In genomic region chr6:53493635-53494025, GRCh38 we compare ENCODE assay signal across 12 cellular contexts. TPM values are rescaled to one million over a fixed set of nuclear protein-coding genes. Genes with fewer than 3 reads are reported as not detected.
DNase-seq lines count a peak whose midpoint lies in the region; ATAC-seq and TF ChIP-seq lines count a peak whose summit lies in the region.
"Had no signal": no experiment of that assay in that cellular context is flagged by ENCODE, and none has a peak within 500 bp of the region (broad histone marks: within the 10 kb centered on the region; RNA-seq: fewer than 3 reads in every experiment).

No MANE protein-coding gene starts in this region.

- H3K27me3 ChIP-seq in MG63 (no peaks in the 10 kb centered on the region), dorsolateral prefrontal cortex (no peaks in the 10 kb centered on the region), neural progenitor cell (peaks cover 5% of the 10 kb centered on the region)

- H4K20me1 ChIP-seq in neural progenitor cell (ENCODE audit: low read depth) = no peaks in the 10 kb centered on the region

- H3K27ac ChIP-seq in dorsolateral prefrontal cortex (peak overlapping the region in 6 of 59 donors; percentile 11 to 62 (median 39)), neural progenitor cell (no peak overlapping the region)

- CTCF ChIA-PET in Calu3 (lab: Charles Lee) = interaction anchor here (0.6 to 3.2 kb wide), 12 partner anchors 20 to 467 kb away, joined by 3 to 30 read pairs (median 5); partner anchors contain the start of gene GCLC
- CTCF ChIA-PET in WTC11 (lab: Charles Lee) = interaction anchor here (0.8 to 3.2 kb wide), 41 partner anchors 8 to 462 kb away, joined by 3 to 39 read pairs (median 4); partner anchors contain the start of genes GCLC, KLHL31 and LRRC1

- H3F3A ChIP-seq in neural progenitor cell (ENCODE audit: low read depth) = peaks cover 7% of the 10 kb centered on the region

- H2AFZ ChIP-seq in neural progenitor cell (replicated peaks) = peak overlapping the region; percentile 90

- H3K36me3 Mint-ChIP-seq in Calu3 (ENCODE audit: insufficient read depth, unreplicated experiment) (no peaks in the 10 kb centered on the region), neural progenitor cell (peaks cover 6% of the 10 kb centered on the region), WTC11 (peaks cover 4% of the 10 kb centered on the region)

- H3K4me1 Mint-ChIP-seq in Calu3 (ENCODE audit: low read depth, unreplicated experiment) = peaks cover 20% of the 10 kb centered on the region
- H3K4me1 Mint-ChIP-seq in neural progenitor cell = peaks cover 3% of the 10 kb centered on the region
- H3K4me1 Mint-ChIP-seq in WTC11 = no peaks in the 10 kb centered on the region
- H3K4me1 Mint-ChIP-seq: memory B cell had no signal

- POLR2A ChIA-PET in WTC11 (lab: Charles Lee) = no interaction called here

- DNase-seq in Calu3 = no peak
- no peak for DNase-seq in MG63
- no peak for DNase-seq in dorsolateral prefrontal cortex
- DNase-seq in neural progenitor cell (ENCODE audit: low spot score) = no peak
- DNase-seq in WTC11 (ENCODE audit: low spot score) = no peak
- no peak for DNase-seq in T-helper 1 cell

- H3K9ac ChIP-seq in neural progenitor cell = no peak overlapping the region

- H3K9me3 Mint-ChIP-seq in Calu3 (ENCODE audit: low read depth, unreplicated experiment) (no peaks in the 10 kb centered on the region), neural progenitor cell (peaks cover 2% of the 10 kb centered on the region), WTC11 (no peaks in the 10 kb centered on the region)
- H3K9me3 Mint-ChIP-seq: activated T-helper 1 cell treated with anti-CD3 and anti-CD28 coated beads, Interleukin-12 subunit alpha, Interleukin-12 subunit beta, Interleukin-2, Interleukin-4 antibody, amounts not matched to agents 30 ng/mL and 10 ng/mL and 1 ng/mL, durations not matched to agents 14 hours and 24 hours and 36 hours; dendritic cell treated with granulocyte-macrophage colony-stimulating factor and Interleukin-4, amounts not matched to agents 40 ng/mL and 50 ng/mL, for 4 days; memory B cell; stimulated activated naive CD8-positive, alpha-beta T cell treated with anti-CD3 and anti-CD28 coated beads, Interleukin-15, Interleukin-2, amounts not matched to agents 100 ng/mL and 50 ng/mL, for 24 hours had no signal

- H3K36me3 ChIP-seq in MG63 = no peaks in the 10 kb centered on the region
- no peaks in the 10 kb centered on the region for H3K36me3 ChIP-seq in neural progenitor cell

- H3K27ac Mint-ChIP-seq in Calu3 (ENCODE audit: unreplicated experiment) = no peak overlapping the region
- H3K27ac Mint-ChIP-seq in neural progenitor cell = no peak overlapping the region
- H3K27ac Mint-ChIP-seq in WTC11 = no peak overlapping the region
- H3K27ac Mint-ChIP-seq: dendritic cell treated with granulocyte-macrophage colony-stimulating factor and Interleukin-4, amounts not matched to agents 40 ng/mL and 50 ng/mL, for 4 days; memory B cell; stimulated activated naive CD8-positive, alpha-beta T cell treated with anti-CD3 and anti-CD28 coated beads, Interleukin-15, Interleukin-2, amounts not matched to agents 100 ng/mL and 50 ng/mL, for 24 hours had no signal

- H3K4me2 ChIP-seq in neural progenitor cell = peak overlapping the region; percentile 38

- no peaks in the 10 kb centered on the region for H3K79me2 ChIP-seq in neural progenitor cell (ENCODE audit: low read depth)

- H3K4me3 ChIP-seq in MG63 = peak overlapping the region; percentile 42
- H3K4me3 ChIP-seq in dorsolateral prefrontal cortex = peak overlapping the region in 44 of 59 donors; percentile 9 to 64 (median 42)
- no peak overlapping the region for H3K4me3 ChIP-seq in neural progenitor cell

- no peaks in the 10 kb centered on the region for H3K4me1 ChIP-seq in neural progenitor cell

- H3K4me3 Mint-ChIP-seq in Calu3 (ENCODE audit: low read depth, unreplicated experiment) (peak overlapping the region; percentile 30), neural progenitor cell (no peak overlapping the region), WTC11 (no peak overlapping the region)
- H3K4me3 Mint-ChIP-seq: activated T-helper 1 cell treated with anti-CD3 and anti-CD28 coated beads, Interleukin-12 subunit alpha, Interleukin-12 subunit beta, Interleukin-2, Interleukin-4 antibody, amounts not matched to agents 30 ng/mL and 10 ng/mL and 1 ng/mL, durations not matched to agents 14 hours and 24 hours and 36 hours; dendritic cell treated with granulocyte-macrophage colony-stimulating factor and Interleukin-4, amounts not matched to agents 40 ng/mL and 50 ng/mL, for 4 days; stimulated activated naive CD8-positive, alpha-beta T cell treated with anti-CD3 and anti-CD28 coated beads, Interleukin-15, Interleukin-2, amounts not matched to agents 100 ng/mL and 50 ng/mL, for 24 hours had no signal

- TF ChIP-seq CTCF in Calu3 (IDR thresholded peaks at IDR 0.05; ENCODE audit: unreplicated experiment) (no peak), dorsolateral prefrontal cortex (IDR thresholded peaks at IDR 0.05 in 54 of 56, conservative IDR thresholded peaks at IDR 0.05 in 2 of 56; ENCODE audit: low read depth in 1 of 56, partially characterized antibody in 56 of 56) (no peak), neural progenitor cell (IDR thresholded peaks at IDR 0.05) (no peak), WTC11 (IDR thresholded peaks at IDR 0.05) (no peak)

- intact Hi-C loops in Calu3 (cut with micrococcal nuclease; ENCODE audit: unreplicated experiment) = loop anchor here (1.0 to 2.0 kb wide), 3 partner anchors 158 to 235 kb away; no protein-coding TSS in a partner anchor
- intact Hi-C loops in dorsolateral prefrontal cortex (cut with DNase I) = loop anchor here (2.0 to 5.0 kb wide), 4 partner anchors 51 to 234 kb away; partner anchors contain the start of gene GCLC (in 2 of the 2)

- H3K9me3 ChIP-seq in MG63 (no peaks in the 10 kb centered on the region), neural progenitor cell (ENCODE audit: low read depth) (no peaks in the 10 kb centered on the region)

- no TSS peak for BruUV-seq in Calu3 (replicated peaks; lab: Mats Ljungman, UMichigan)

- H3K27me3 Mint-ChIP-seq in Calu3 (ENCODE audit: unreplicated experiment) = no peaks in the 10 kb centered on the region
- H3K27me3 Mint-ChIP-seq in neural progenitor cell (ENCODE audit: insufficient read depth, low read depth) = peaks cover 3% of the 10 kb centered on the region
- no peaks in the 10 kb centered on the region; the same call in 1 of the 2 replicates for H3K27me3 Mint-ChIP-seq in WTC11 (ENCODE audit: low read depth)

- ATAC-seq in WTC11 = no peak
- no peak for ATAC-seq in HG02798 (IDR thresholded peaks at IDR 0.05; ENCODE audit: poor library complexity, unreplicated experiment)
- ATAC-seq in HG03039 (IDR thresholded peaks at IDR 0.05; ENCODE audit: unreplicated experiment) = no peak

TF ChIP-seq in WTC11, 78 proteins besides CTCF, POLR2A, EP300 and RAD21:
- no peak for TF ChIP-seq NFATC4 (CRISPR knock-in tag; IDR thresholded peaks at IDR 0.05)
- TF ChIP-seq ZNF425 (CRISPR knock-in tag; conservative IDR thresholded peaks at IDR 0.05) = no peak
- no peak for TF ChIP-seq ATF1 (CRISPR knock-in tag; IDR thresholded peaks at IDR 0.05)
- no peak for TF ChIP-seq NFE2L1 (CRISPR knock-in tag; IDR thresholded peaks at IDR 0.05)
- no peak for TF ChIP-seq SOX15 (CRISPR knock-in tag; IDR thresholded peaks at IDR 0.05)
- no peak for TF ChIP-seq USF1 (CRISPR knock-in tag; IDR thresholded peaks at IDR 0.05)
- TF ChIP-seq PREB (CRISPR knock-in tag; IDR thresholded peaks at IDR 0.05; ENCODE audit: borderline replicate concordance) = no peak
- no peak for TF ChIP-seq ESRRA (CRISPR knock-in tag; IDR thresholded peaks at IDR 0.05; ENCODE audit: borderline replicate concordance)
- TF ChIP-seq ZNF121 (CRISPR knock-in tag; IDR thresholded peaks at IDR 0.05) = no peak
TF ChIP-seq in WTC11: peak in this region for 0.

RNA-seq across cellular contexts. Expression of gene GCLC, which starts 51.3 kb away (rescaled TPM):
- total RNA-seq in Calu3 (2022) (45.7 and 45.9 TPM in 2 replicates), dorsolateral prefrontal cortex (100 to 1,000 TPM in 3 of 120 experiments, 10 to 100 TPM in 117; 28.3 to 113 (median 64.6) TPM), neural progenitor cell (ENCODE audit: low replicate concordance) (21.2 and 26.0 TPM in 2 replicates), WTC11 (2021) (33.8 to 47.1 TPM (median 38.6 TPM) in 3 replicates)
- total RNA-seq in MG63 (2014; rRNA removed; shearing (Covaris generic); ENCODE audit: low replicate concordance) = 4.4 and 7.0 TPM in 2 replicates
